1 cellular context compared by ENCODE assay signal in genomic region chr7:73749931-73750776, GRCh38.
TF ChIP-seq lines count a peak whose summit lies in the region.

No MANE protein-coding gene starts in this region.

TF ChIP-seq in K562, 482 proteins besides CTCF, POLR2A, EP300 and RAD21 (continued from another document):
- TF ChIP-seq GMEB1 (CRISPR knock-in tag; IDR thresholded peaks at IDR 0.05) (no peak), NR4A1 (CRISPR knock-in tag; IDR thresholded peaks at IDR 0.05) (no peak), NR4A1 (tag; IDR thresholded peaks at IDR 0.05) (peak; percentile 59; the same call in 1 of the 2 replicates), ZBTB17 (CRISPR knock-in tag; IDR thresholded peaks at IDR 0.05) (peak; percentile 57), ZHX1 (conservative IDR thresholded peaks at IDR 0.05; ENCODE audit: low read length) (no peak), ATF4 (CRISPR knock-in tag; IDR thresholded peaks at IDR 0.05) (0 out of 2 replicates have a peak, but pooled peaks have one; percentile 21), MEF2D (tag; conservative IDR thresholded peaks at IDR 0.05; ENCODE audit: low read depth) (0 out of 2 replicates have a peak, but pooled peaks have one; percentile 7), ZNF695 (CRISPR knock-in tag; IDR thresholded peaks at IDR 0.05) (no peak), ZNF644 (tag; IDR thresholded peaks at IDR 0.05; ENCODE audit: low read depth) (peak; percentile 62; the same call in 1 of the 2 replicates), ZNF740 (CRISPR knock-in tag; IDR thresholded peaks at IDR 0.05) (no peak), ZNF740 (tag; IDR thresholded peaks at IDR 0.05) (0 out of 4 replicates have a peak, but pooled peaks of 1 of the 2 experiments have one; percentile 34), PPARD (CRISPR knock-in tag; IDR thresholded peaks at IDR 0.05) (no peak), TEAD1 (CRISPR knock-in tag; IDR thresholded peaks at IDR 0.05) (peak in 1 of 2 experiments; percentile 18; a peak in 1 of 4 replicates), POU5F1 (IDR thresholded peaks at IDR 0.05; ENCODE audit: borderline replicate concordance, low read depth, low read length, partially characterized antibody) (no peak), ATF7 (IDR thresholded peaks at IDR 0.05) (0 out of 2 replicates have a peak, but pooled peaks have one; percentile 14), ARID1B (IDR thresholded peaks at IDR 0.05) (peak; percentile 70), ZNF77 (CRISPR knock-in tag; IDR thresholded peaks at IDR 0.05) (no peak), ZNF12 (CRISPR knock-in tag; IDR thresholded peaks at IDR 0.05) (peak; percentile 56; the same call in 1 of the 2 replicates), RNF219 (CRISPR knock-in tag; IDR thresholded peaks at IDR 0.05) (no peak)
